1 cellular context compared by ENCODE assay signal in the genomic region with DNA sequence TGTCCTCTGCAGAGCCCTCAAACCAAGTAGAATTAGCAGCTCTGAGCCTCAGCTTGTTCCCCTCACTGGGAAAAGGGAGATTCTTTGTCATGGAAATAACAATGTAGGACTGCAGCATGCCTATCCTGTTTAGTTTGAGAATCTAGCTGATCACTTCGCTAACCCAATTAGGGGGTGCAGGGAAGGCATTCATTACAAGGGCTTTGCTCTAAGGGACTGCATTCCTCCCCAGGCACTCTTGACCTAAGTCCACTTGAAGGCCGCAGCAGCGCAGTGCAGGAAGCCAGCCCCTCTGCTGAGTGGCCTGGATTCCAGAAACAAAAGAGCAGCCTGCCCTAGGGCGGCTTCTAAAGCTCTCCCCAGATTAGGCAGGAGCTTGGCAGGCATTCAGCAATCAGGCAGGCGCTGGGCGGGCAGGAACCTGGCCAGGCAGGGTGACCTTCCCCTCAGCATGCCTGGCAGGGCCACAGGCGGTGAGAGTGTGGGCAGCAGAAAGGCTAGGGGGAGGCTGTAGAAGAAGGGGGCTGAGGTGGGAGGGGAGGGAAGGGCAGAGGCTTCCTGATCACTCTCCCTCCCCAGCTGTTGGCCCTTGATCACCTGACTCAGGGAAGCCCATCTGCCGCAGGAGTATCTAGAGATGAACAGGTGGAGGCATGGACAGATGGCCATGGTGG.
TF ChIP-seq lines count a peak whose summit lies in the region.

No MANE protein-coding gene starts in this region.

TF ChIP-seq in SK-N-SH, 30 proteins besides CTCF, POLR2A, EP300 and RAD21 (continued from another document):
- TF ChIP-seq IRF3 (IDR thresholded peaks at IDR 0.05; ENCODE audit: low read depth, low read length) = no peak
- no peak for TF ChIP-seq MAX (IDR thresholded peaks at IDR 0.05; ENCODE audit: low read depth)
- peak; percentile 98 for TF ChIP-seq FOXJ3 (CRISPR knock-in tag; IDR thresholded peaks at IDR 0.05)
- TF ChIP-seq SIN3A (IDR thresholded peaks at IDR 0.05; ENCODE audit: borderline replicate concordance, low read depth, low read length) = no peak
- TF ChIP-seq NRF1 (IDR thresholded peaks at IDR 0.05; ENCODE audit: low read depth, low read length) = no peak
- TF ChIP-seq RCOR1 (IDR thresholded peaks at IDR 0.05; ENCODE audit: low read length) = peak; percentile 98
- TF ChIP-seq RFX5 (IDR thresholded peaks at IDR 0.05; ENCODE audit: low read length) = no peak
- no peak for TF ChIP-seq USF2 (IDR thresholded peaks at IDR 0.05; ENCODE audit: borderline replicate concordance, low read depth, low read length)
- no peak for TF ChIP-seq TAF1 (IDR thresholded peaks at IDR 0.05; ENCODE audit: borderline replicate concordance, low read depth, low read length)
- TF ChIP-seq TEAD4 (IDR thresholded peaks at IDR 0.05; ENCODE audit: borderline replicate concordance, insufficient read depth) = no peak
- TF ChIP-seq ELF1 (IDR thresholded peaks at IDR 0.05) = no peak
- TF ChIP-seq RXRA (IDR thresholded peaks at IDR 0.05; ENCODE audit: borderline replicate concordance, low read depth) = no peak
- TF ChIP-seq, protein P1, sequence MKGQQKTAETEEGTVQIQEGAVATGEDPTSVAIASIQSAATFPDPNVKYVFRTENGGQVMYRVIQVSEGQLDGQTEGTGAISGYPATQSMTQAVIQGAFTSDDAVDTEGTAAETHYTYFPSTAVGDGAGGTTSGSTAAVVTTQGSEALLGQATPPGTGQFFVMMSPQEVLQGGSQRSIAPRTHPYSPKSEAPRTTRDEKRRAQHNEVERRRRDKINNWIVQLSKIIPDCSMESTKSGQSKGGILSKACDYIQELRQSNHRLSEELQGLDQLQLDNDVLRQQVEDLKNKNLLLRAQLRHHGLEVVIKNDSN (IDR thresholded peaks at IDR 0.05; ENCODE audit: borderline replicate concordance, low read depth) = 0 out of 2 replicates have a peak, but pooled peaks have one; percentile 16
- no peak for TF ChIP-seq REST (IDR thresholded peaks at IDR 0.05; ENCODE audit: low read depth, low read length)
- no peak for TF ChIP-seq CHD2 (IDR thresholded peaks at IDR 0.05; ENCODE audit: low read length, partially characterized antibody)
